ENCODE assay signal across 10 cellular contexts in genomic region chr2:235005603-235006259, GRCh38. TPM values are rescaled to one million over a fixed set of nuclear protein-coding genes. Genes with fewer than 3 reads are reported as not detected.
DNase-seq lines count a peak whose midpoint lies in the region; ATAC-seq and TF ChIP-seq lines count a peak whose summit lies in the region.
"Had no signal": no experiment of that assay in that cellular context is flagged by ENCODE, and none has a peak within 500 bp of the region (broad histone marks: within the 10 kb centered on the region; RNA-seq: fewer than 3 reads in every experiment).

No MANE protein-coding gene starts in this region.

- peaks cover 61 to 73% of the 10 kb centered on the region in 2 experiments for H3K4me1 Mint-ChIP-seq in H9

- TF ChIP-seq RAD21 in SK-N-SH (IDR thresholded peaks at IDR 0.05; ENCODE audit: low read length), result peak; percentile 26

- H3K23me2 ChIP-seq in H9 (ENCODE audit: insufficient read length, low read depth, low read length, poor library complexity, severe bottlenecking), result no peaks in the 10 kb centered on the region

- peaks cover 3% of the 10 kb centered on the region for H3F3A ChIP-seq in SK-N-SH (replicated peaks; ENCODE audit: insufficient read depth)

- no peaks in the 10 kb centered on the region; the same call in 1 of the 2 replicates for H3K4me1 ChIP-seq in H9 (ENCODE audit: insufficient read depth, low read length)
- peaks cover 0 to 55% of the 10 kb centered on the region in 2 experiments; a peak in 2 of 4 replicates for H3K4me1 ChIP-seq in SK-N-SH (ENCODE audit: control insufficient read depth in 1 of 2, insufficient read depth in 2 of 2, low read depth in 1 of 2, low read length in 1 of 2)

- H3K79me1 ChIP-seq in H9 (ENCODE audit: insufficient read depth, low read depth, low read length, poor library complexity, severe bottlenecking), result no peaks in the 10 kb centered on the region

- TF ChIP-seq EP300 in SK-N-SH (IDR thresholded peaks at IDR 0.05; ENCODE audit: borderline replicate concordance in 1 of 2, low read depth in 1 of 2, low read length in 1 of 2), result no peak

- no peaks in the 10 kb centered on the region; the same call in 1 of the 2 replicates for H3K27me3 Mint-ChIP-seq in H9 (ENCODE audit: low read depth)
- H3K27me3 Mint-ChIP-seq: natural killer cell treated with Interleukin-12 subunit alpha and Interleukin-12 subunit beta and Interleukin-15 and Interleukin-18, amount 100 ng/mL, for 72 hours; stimulated activated naive CD8-positive, alpha-beta T cell treated with anti-CD3 and anti-CD28 coated beads, Interleukin-15, Interleukin-2, amounts not matched to agents 100 ng/mL and 50 ng/mL, for 24 hours had no signal

- H3K4me2 ChIP-seq in H9 (ENCODE audit: insufficient read depth, insufficient read length, low read length) (no peak overlapping the region), SK-N-SH (no peak overlapping the region)

- ATAC-seq in left ventricle myocardium superior, result peak; percentile 85
- ATAC-seq in HG03520 (IDR thresholded peaks at IDR 0.05; ENCODE audit: unreplicated experiment), result no peak
- no peak for ATAC-seq in GM21723 (IDR thresholded peaks at IDR 0.05; ENCODE audit: unreplicated experiment)
- ATAC-seq: natural killer cell treated with Interleukin-12 subunit alpha and Interleukin-12 subunit beta and Interleukin-15 and Interleukin-18, amount 100 ng/mL, for 72 hours had no signal

- H3T11ph ChIP-seq in H9 (ENCODE audit: low read length), result no peak overlapping the region

- H3K27me3 ChIP-seq in H9 (ENCODE audit: insufficient read depth, low read length) (no peaks in the 10 kb centered on the region), SK-N-SH (ENCODE audit: insufficient read depth) (no peaks in the 10 kb centered on the region)

- H2AK5ac ChIP-seq in H9 (ENCODE audit: insufficient read length, low read length), result no peak overlapping the region

- no peak overlapping the region for H4K8ac ChIP-seq in H9 (replicated peaks; ENCODE audit: insufficient read length, low read depth, low read length)

- peak overlapping the region; percentile 28 for H3K18ac ChIP-seq in H9 (ENCODE audit: insufficient read length, low read depth, low read length)

- H3K23ac ChIP-seq in H9 (ENCODE audit: insufficient read length, low read depth, low read length), result no peak overlapping the region

- peaks cover 6% of the 10 kb centered on the region; the same call in 1 of the 2 replicates for H3K79me2 ChIP-seq in H9 (ENCODE audit: insufficient read depth, low read length)
- peaks cover 98% of the 10 kb centered on the region for H3K79me2 ChIP-seq in SK-N-SH (ENCODE audit: insufficient read depth)

- POLR2A ChIA-PET in SK-N-SH (lab: Yijun Ruan, JAX), result interaction anchor here (1.1 kb wide), 1 partner anchor 44 kb away, joined by 3 read pairs; no protein-coding TSS in a partner anchor

- DNase-seq in H9, result peak; percentile 86
- DNase-seq in SK-N-SH, result peak; percentile 70
- peak; percentile 72 for DNase-seq in left ventricle myocardium superior
- peak; percentile 50 to 94 (median 72) for DNase-seq in posterior cingulate gyrus
- no peak for DNase-seq in activated naive CD4-positive, alpha-beta T cell treated with anti-CD3 and anti-CD28 coated beads, Interleukin-2, amount 50 U/mL, for 16 hours
- DNase-seq in HK-2 (ENCODE audit: unreplicated experiment), result no peak

- peak overlapping the region; percentile 73 to 92 (median 76) for H3K27ac Mint-ChIP-seq in H9
- H3K27ac Mint-ChIP-seq: natural killer cell treated with Interleukin-12 subunit alpha and Interleukin-12 subunit beta and Interleukin-15 and Interleukin-18, amount 100 ng/mL, for 72 hours; stimulated activated naive CD8-positive, alpha-beta T cell treated with anti-CD3 and anti-CD28 coated beads, Interleukin-15, Interleukin-2, amounts not matched to agents 100 ng/mL and 50 ng/mL, for 24 hours had no signal

- no peak overlapping the region for H4K5ac ChIP-seq in H9 (ENCODE audit: insufficient read length, low read depth, low read length)

- no peak overlapping the region for H2AFZ ChIP-seq in H9 (ENCODE audit: low read length)
- no peak overlapping the region for H2AFZ ChIP-seq in SK-N-SH (ENCODE audit: low read depth)

- intact Hi-C loops in left ventricle myocardium superior (cut with micrococcal nuclease) (no loop called here), posterior cingulate gyrus (cut with DNase I) (no loop called here)

- H3K9ac ChIP-seq in H9 (ENCODE audit: extremely low read depth, insufficient read length, low read length) (no peak overlapping the region), SK-N-SH (no peak overlapping the region)

- no peak overlapping the region for H3K4me3 ChIP-seq in SK-N-SH (ENCODE audit: low read depth in 2 of 2, low read length in 1 of 2)

- peaks cover 6 to 23% of the 10 kb centered on the region in 2 experiments for H3K36me3 ChIP-seq in SK-N-SH (replicated peaks in 1 of 2; ENCODE audit: control insufficient read depth in 1 of 2, insufficient read depth in 2 of 2, low read length in 1 of 2)

- TF ChIP-seq CTCF in H9 (conservative IDR thresholded peaks at IDR 0.05) (peak; percentile 58), SK-N-SH (IDR thresholded peaks at IDR 0.05) (no peak)

- H3K4me3 Mint-ChIP-seq in H9, result no peak overlapping the region
- H3K4me3 Mint-ChIP-seq: natural killer cell treated with Interleukin-12 subunit alpha and Interleukin-12 subunit beta and Interleukin-15 and Interleukin-18, amount 100 ng/mL, for 72 hours; stimulated activated naive CD8-positive, alpha-beta T cell treated with anti-CD3 and anti-CD28 coated beads, Interleukin-15, Interleukin-2, amounts not matched to agents 100 ng/mL and 50 ng/mL, for 24 hours had no signal

- H3K9me3 ChIP-seq in H9 (ENCODE audit: control insufficient read depth, low read depth, low read length), result no peaks in the 10 kb centered on the region
- no peaks in the 10 kb centered on the region for H3K9me3 ChIP-seq in SK-N-SH

- H3K36me3 Mint-ChIP-seq in H9 (ENCODE audit: insufficient read depth in 1 of 3, low read depth in 3 of 3), result peaks cover 19 to 63% (median 53%) of the 10 kb centered on the region in 3 experiments
- H3K36me3 Mint-ChIP-seq: natural killer cell treated with Interleukin-12 subunit alpha and Interleukin-12 subunit beta and Interleukin-15 and Interleukin-18, amount 100 ng/mL, for 72 hours had no signal

- no CpG with 5 or more reads among the region's 20 CpGs for WGBS in H9 (ENCODE audit: extremely low coverage, insufficient read length, low lambda C conversion rate)
- WGBS in SK-N-SH (ENCODE audit: low lambda C conversion rate), result 96% methylated on average over 13 of the region's 20 CpGs

- H2BK120ac ChIP-seq in H9 (ENCODE audit: low read depth, low read length, poor library complexity, severe bottlenecking), result no peak overlapping the region

- H3K9me3 Mint-ChIP-seq in H9, result no peaks in the 10 kb centered on the region; a peak in 1 of 5 replicates
- H3K9me3 Mint-ChIP-seq: natural killer cell treated with Interleukin-12 subunit alpha and Interleukin-12 subunit beta and Interleukin-15 and Interleukin-18, amount 100 ng/mL, for 72 hours; stimulated activated naive CD8-positive, alpha-beta T cell treated with anti-CD3 and anti-CD28 coated beads, Interleukin-15, Interleukin-2, amounts not matched to agents 100 ng/mL and 50 ng/mL, for 24 hours had no signal

- CTCF ChIA-PET in SK-N-SH (lab: Yijun Ruan, JAX), result interaction anchor here (0.7 to 2.9 kb wide), 9 partner anchors 9 to 251 kb away, joined by 3 to 13 read pairs (median 4); no protein-coding TSS in a partner anchor

- no peak overlapping the region for H2BK12ac ChIP-seq in H9 (ENCODE audit: insufficient read length, low read depth, low read length)

- H3K27ac ChIP-seq in H9 (ENCODE audit: insufficient read length, low read depth, low read length) (no peak overlapping the region), SK-N-SH (ENCODE audit: low read depth in 2 of 2, low read length in 1 of 2) (no peak overlapping the region; a peak in 1 of 4 replicates)

- H3K14ac ChIP-seq in H9 (ENCODE audit: insufficient read depth, low read length), result peak overlapping the region; percentile 36; the same call in 1 of the 2 replicates

- no peak overlapping the region for H2BK5ac ChIP-seq in H9 (ENCODE audit: insufficient read length, low read length)

- no peak overlapping the region for H3K4ac ChIP-seq in H9 (ENCODE audit: low read depth, low read length)

- no peaks in the 10 kb centered on the region for H3K9me2 ChIP-seq in SK-N-SH

- no peak overlapping the region for H2BK15ac ChIP-seq in H9 (ENCODE audit: low read depth, low read length)

- H3K56ac ChIP-seq in H9 (ENCODE audit: insufficient read length, low read depth, low read length), result no peak overlapping the region

- H4K91ac ChIP-seq in H9 (ENCODE audit: insufficient read length, low read depth, low read length), result no peak overlapping the region

- H4K20me1 ChIP-seq in H9 (ENCODE audit: control insufficient read depth, insufficient read depth, insufficient read length), result no peaks in the 10 kb centered on the region
- H4K20me1 ChIP-seq in SK-N-SH (ENCODE audit: insufficient read depth), result peaks cover 31% of the 10 kb centered on the region

- H2BK20ac ChIP-seq in H9 (ENCODE audit: low read depth, low read length, poor library complexity, severe bottlenecking), result no peak overlapping the region

TF ChIP-seq in SK-N-SH, 30 proteins besides CTCF, POLR2A, EP300 and RAD21:
- TF ChIP-seq RCOR1 (IDR thresholded peaks at IDR 0.05; ENCODE audit: low read length) (no peak), NFIC (IDR thresholded peaks at IDR 0.05; ENCODE audit: borderline replicate concordance) (no peak), SMC3 (IDR thresholded peaks at IDR 0.05; ENCODE audit: low read depth, low read length) (no peak), GABPA (IDR thresholded peaks at IDR 0.05; ENCODE audit: low read depth) (no peak), TCF12 (IDR thresholded peaks at IDR 0.05) (no peak), GATA2 (CRISPR knock-in tag; IDR thresholded peaks at IDR 0.05) (no peak), RFX5 (IDR thresholded peaks at IDR 0.05; ENCODE audit: low read length) (no peak)

RNA-seq across cellular contexts. Expression of gene SH3BP4, which starts 53.9 kb away (rescaled TPM):
- total RNA-seq in H9 (2021) (88.5 and 93.8 TPM in 2 replicates), left ventricle myocardium superior (8.3 TPM)
- polyA plus RNA-seq in SK-N-SH (2012; rRNA removed), result 27.7 and 32.9 TPM in 2 replicates
- polyA plus RNA-seq in SK-N-SH (2012; cell fraction: cytosol; rRNA removed), result 23.7 and 27.9 TPM in 2 replicates
- 28.8 and 35.9 TPM in 2 replicates for polyA plus RNA-seq in SK-N-SH (2012; cell fraction: nucleus; rRNA removed)
- total RNA-seq: natural killer cell treated with Interleukin-12 subunit alpha and Interleukin-12 subunit beta and Interleukin-15 and Interleukin-18, amount 100 ng/mL, for 72 hours had no signal

Comparison
In these comparisons a context has a peak if more than half of its experiments do, and no peak if none do; other contexts are left out.
1. DNase-seq: peak in H9 (single experiment), SK-N-SH (single experiment), left ventricle myocardium superior (single experiment) and posterior cingulate gyrus (10 of 10); none in activated naive CD4-positive, alpha-beta T cell treated with anti-CD3 and anti-CD28 coated beads, Interleukin-2, amount 50 U/mL, for 16 hours (single experiment) and HK-2 (single experiment).